ENCODE assay signal across 15 cellular contexts in genomic region chr6:64013061-64013410, GRCh38.
DNase-seq lines count a peak whose midpoint lies in the region; ATAC-seq and TF ChIP-seq lines count a peak whose summit lies in the region.
"Had no signal": no experiment of that assay in that cellular context is flagged by ENCODE, and none has a peak within 500 bp of the region (broad histone marks: within the 10 kb centered on the region; RNA-seq: fewer than 3 reads in every experiment).

No MANE protein-coding gene starts in this region.

- TF ChIP-seq POLR2A in breast epithelium (IDR thresholded peaks at IDR 0.05): no peak

- H3K4me1 ChIP-seq in breast epithelium: no peaks in the 10 kb centered on the region
- H3K4me1 ChIP-seq: suprapubic skin had no signal

- H3K9me3 ChIP-seq in breast epithelium: no peaks in the 10 kb centered on the region
- H3K9me3 ChIP-seq: suprapubic skin had no signal

- TF ChIP-seq CTCF in breast epithelium (IDR thresholded peaks at IDR 0.05): no peak

- no peaks in the 10 kb centered on the region for H3K27me3 ChIP-seq in breast epithelium
- H3K27me3 ChIP-seq: suprapubic skin had no signal

- H3K27ac ChIP-seq in breast epithelium: no peak overlapping the region
- H3K27ac ChIP-seq: epithelial cell of prostate, suprapubic skin had no signal

- DNase-seq in Ammon's horn (ENCODE audit: low spot score): peak; percentile 4
- DNase-seq in NCI-H1092 (lab: John Stamatoyannopoulos, UW): peak; percentile 19
- peak; percentile 7 for DNase-seq in cerebellar cortex (ENCODE audit: low spot score)
- DNase-seq in kidney tubule cell (ENCODE audit: low spot score): peak; percentile 30
- DNase-seq in RKO (ENCODE audit: low spot score): no peak
- DNase-seq in breast epithelium (ENCODE audit: low spot score in 2 of 2): no peak
- DNase-seq in activated CD4-positive, alpha-beta T cell treated with anti-CD3 and anti-CD28 coated beads for 48 hours: no peak
- DNase-seq: activated CD4-positive, alpha-beta T cell treated with anti-CD3 and anti-CD28 coated beads, Interleukin-2, amount 50 U/mL, for 48 hours; activated naive CD8-positive, alpha-beta T cell treated with anti-CD3 and anti-CD28 coated beads, Interleukin-2, amount 10 ng/mL, durations not matched to agents 7 days and 5 days; activated T-cell treated with anti-CD3 and anti-CD28 coated beads, Interleukin-2, amount 50 U/mL, for 48 hours; left colon; naive B cell had no signal

- no peak for ATAC-seq in HG03439 (IDR thresholded peaks at IDR 0.05; ENCODE audit: unreplicated experiment)

- no peaks in the 10 kb centered on the region for H3K36me3 ChIP-seq in breast epithelium
- H3K36me3 ChIP-seq: suprapubic skin had no signal

- H3K4me3 ChIP-seq in breast epithelium: no peak overlapping the region
- H3K4me3 ChIP-seq: suprapubic skin had no signal

- intact Hi-C loops in breast epithelium (cut with DNase I; ENCODE audit: low total_unique reads): no loop called here

Comparison
In these comparisons a context has a peak if more than half of its experiments do, and no peak if none do; other contexts are left out.
1. DNase-seq: peak in Ammon's horn (single experiment), NCI-H1092 (single experiment), cerebellar cortex (single experiment) and kidney tubule cell (single experiment); none in RKO (single experiment), breast epithelium (0 of 2) and activated CD4-positive, alpha-beta T cell treated with anti-CD3 and anti-CD28 coated beads for 48 hours (single experiment).